ENCODE assay signal across 8 cellular contexts in genomic region chr11:7353100-7353499, GRCh38.
A peak's percentile ranks its signal among the peaks of the same experiment; 100 is the strongest.
DNase-seq lines count a peak whose midpoint lies in the region; ATAC-seq and TF ChIP-seq lines count a peak whose summit lies in the region.

No MANE protein-coding gene starts in this region.

- no peak overlapping the region for H2BK15ac ChIP-seq in mesendoderm (replicated peaks; ENCODE audit: low read depth)

- H2AFZ ChIP-seq in KMS-11 (ENCODE audit: low read depth): no peak overlapping the region

- H3K79me2 ChIP-seq in KMS-11 (ENCODE audit: insufficient read depth, low read depth) (no peaks in the 10 kb centered on the region), mesendoderm (ENCODE audit: control insufficient read depth, insufficient read depth, low read length) (no peaks in the 10 kb centered on the region)

- no peak overlapping the region for H3K4ac ChIP-seq in mesendoderm (ENCODE audit: low read depth, low read length)

- no peak overlapping the region for H2BK5ac ChIP-seq in mesendoderm (ENCODE audit: low read length)

- H3K79me1 ChIP-seq in mesendoderm (ENCODE audit: low read length): no peaks in the 10 kb centered on the region

- H3K4me3 ChIP-seq in KMS-11 (IDR thresholded peaks at IDR 0.05; ENCODE audit: insufficient read depth, low read depth, low read length): no peak overlapping the region
- H3K4me3 ChIP-seq in astrocyte of the cerebellum (ENCODE audit: low read depth, low read length): no peak overlapping the region
- no peak overlapping the region for H3K4me3 ChIP-seq in mesendoderm (ENCODE audit: low read length)

- no peak overlapping the region for H3K56ac ChIP-seq in mesendoderm (ENCODE audit: low read length)

- no peak overlapping the region for H3K9ac ChIP-seq in KMS-11
- no peak overlapping the region for H3K9ac ChIP-seq in mesendoderm (ENCODE audit: low read length)

- no peak overlapping the region for H2BK120ac ChIP-seq in mesendoderm (ENCODE audit: low read depth, low read length)

- in situ Hi-C loops in astrocyte of the cerebellum (cut with HindIII; ENCODE audit: low sequenced_read_pairs): no loop called here

- no CpG with 5 or more reads among the region's 4 CpGs for WGBS in mesendoderm (ENCODE audit: extremely low coverage, insufficient coverage, low lambda C conversion rate)

- no peak overlapping the region for H4K8ac ChIP-seq in mesendoderm (ENCODE audit: low read depth, low read length)

- no peak overlapping the region for H3K23ac ChIP-seq in mesendoderm (ENCODE audit: low read length)

- H3K27ac ChIP-seq in KMS-11 (no peak overlapping the region), mesendoderm (ENCODE audit: low read depth, low read length) (no peak overlapping the region)

- no peak overlapping the region for H3K18ac ChIP-seq in mesendoderm (ENCODE audit: low read length)

- H3K4me1 ChIP-seq in KMS-11 (ENCODE audit: low read depth, poor library complexity, severe bottlenecking): no peaks in the 10 kb centered on the region
- no peaks in the 10 kb centered on the region for H3K4me1 ChIP-seq in mesendoderm (ENCODE audit: control insufficient read depth, low read depth, low read length)

- H3K4me2 ChIP-seq in KMS-11 (no peak overlapping the region), mesendoderm (ENCODE audit: low read length) (no peak overlapping the region)

- peak; percentile 45 for DNase-seq in AG08395 (ENCODE audit: low spot score)
- DNase-seq in GM10266 (ENCODE audit: extremely low spot score): peak; percentile 49
- no peak for DNase-seq in astrocyte of the cerebellum (ENCODE audit: low read depth)
- DNase-seq in mesendoderm: peak; percentile 81
- DNase-seq in NCI-H345 treated with DMSO at 0.1 percent for 48 hours (lab: John Stamatoyannopoulos, UW; ENCODE audit: unreplicated experiment): no peak

- TF ChIP-seq CTCF in GM10266 (IDR thresholded peaks at IDR 0.05; ENCODE audit: control insufficient read depth, insufficient read depth, low read depth, missing control alignments) (peak; percentile 66), KMS-11 (conservative IDR thresholded peaks at IDR 0.05; ENCODE audit: low read depth, low read length) (peak; percentile 51), astrocyte of the cerebellum (IDR thresholded peaks at IDR 0.05; ENCODE audit: low read depth, low read length, missing control alignments) (peak; percentile 35)

- no peak overlapping the region for H2AK5ac ChIP-seq in mesendoderm (ENCODE audit: low read length)

- ATAC-seq in HG02759 (IDR thresholded peaks at IDR 0.05; ENCODE audit: unreplicated experiment) (no peak), GM19397 (IDR thresholded peaks at IDR 0.05; ENCODE audit: unreplicated experiment) (no peak)

- H4K20me1 ChIP-seq in KMS-11 (ENCODE audit: insufficient read depth): no peaks in the 10 kb centered on the region

- H3K36me3 ChIP-seq in KMS-11 (ENCODE audit: insufficient read depth): no peaks in the 10 kb centered on the region
- H3K36me3 ChIP-seq in mesendoderm (ENCODE audit: control insufficient read depth, insufficient read depth, low read length): no peaks in the 10 kb centered on the region

- H4K5ac ChIP-seq in mesendoderm (ENCODE audit: low read length): no peak overlapping the region

- H3K27me3 ChIP-seq in KMS-11 (ENCODE audit: insufficient read depth, low read depth) (no peaks in the 10 kb centered on the region), mesendoderm (ENCODE audit: insufficient read depth, low read length, poor library complexity) (no peaks in the 10 kb centered on the region)

Comparison
In these comparisons a context has a peak if more than half of its experiments do, and no peak if none do; other contexts are left out.
1. DNase-seq: peak in AG08395 (single experiment), GM10266 (single experiment) and mesendoderm (single experiment); none in astrocyte of the cerebellum (single experiment) and NCI-H345 treated with DMSO at 0.1 percent for 48 hours (single experiment).
2. Peak in every context shown above with its lines, with median percentiles within 50 percentile points of each other: CTCF ChIP-seq.